Comparison of ENCODE assay signal across 1 cellular context in genomic region chr17:50630524-50631194, GRCh38.
TF ChIP-seq lines count a peak whose summit lies in the region.

No MANE protein-coding gene starts in this region.

TF ChIP-seq in HepG2, 621 proteins besides CTCF, POLR2A, EP300 and RAD21 (continued from another document and continues in another):
- TF ChIP-seq ZBTB10 (CRISPR knock-in tag; IDR thresholded peaks at IDR 0.05; ENCODE audit: borderline replicate concordance) (no peak), ZBTB34 (CRISPR knock-in tag; IDR thresholded peaks at IDR 0.05) (no peak), CHCHD3 (CRISPR knock-in tag; IDR thresholded peaks at IDR 0.05) (no peak), ZNF576 (CRISPR knock-in tag; IDR thresholded peaks at IDR 0.05) (no peak), GATAD1 (CRISPR knock-in tag; IDR thresholded peaks at IDR 0.05) (0 out of 2 replicates have a peak, but pooled peaks have one; percentile 47), GTF2F1 (IDR thresholded peaks at IDR 0.05; ENCODE audit: low read length) (no peak), ZNF44 (CRISPR knock-in tag; IDR thresholded peaks at IDR 0.05) (no peak), ZNF879 (CRISPR knock-in tag; IDR thresholded peaks at IDR 0.05) (no peak), ATF7 (IDR thresholded peaks at IDR 0.05) (no peak), ATF7 (CRISPR knock-in tag; IDR thresholded peaks at IDR 0.05) (no peak), ZFP62 (CRISPR knock-in tag; IDR thresholded peaks at IDR 0.05) (no peak), BCLAF1 (IDR thresholded peaks at IDR 0.05) (no peak), ZNF101 (CRISPR knock-in tag; IDR thresholded peaks at IDR 0.05; ENCODE audit: borderline replicate concordance, low read depth) (no peak), MATR3 (CRISPR knock-in tag; IDR thresholded peaks at IDR 0.05) (no peak), KAT7 (CRISPR knock-in tag; IDR thresholded peaks at IDR 0.05; ENCODE audit: borderline replicate concordance) (no peak), ZNF775 (CRISPR knock-in tag; IDR thresholded peaks at IDR 0.05; ENCODE audit: borderline replicate concordance) (no peak), ZNF768 (CRISPR knock-in tag; IDR thresholded peaks at IDR 0.05) (peak; percentile 28; the same call in 1 of the 2 replicates), MIER3 (CRISPR knock-in tag; IDR thresholded peaks at IDR 0.05; ENCODE audit: borderline replicate concordance) (peak; percentile 74; the same call in 1 of the 2 replicates), GRHL1 (CRISPR knock-in tag; conservative IDR thresholded peaks at IDR 0.05) (no peak), DNMT1 (CRISPR knock-in tag; IDR thresholded peaks at IDR 0.05) (no peak), PITX1 (CRISPR knock-in tag; IDR thresholded peaks at IDR 0.05) (peak; percentile 13; the same call in 1 of the 2 replicates), KLF12 (CRISPR knock-in tag; IDR thresholded peaks at IDR 0.05; ENCODE audit: borderline replicate concordance) (no peak), PCBP1 (IDR thresholded peaks at IDR 0.05; ENCODE audit: borderline replicate concordance, low read depth, low read length) (no peak), HMGXB3 (CRISPR knock-in tag; IDR thresholded peaks at IDR 0.05; ENCODE audit: borderline replicate concordance) (no peak), MTF1 (CRISPR knock-in tag; IDR thresholded peaks at IDR 0.05) (no peak), SMARCC2 (IDR thresholded peaks at IDR 0.05) (no peak), AFF4 (CRISPR knock-in tag; IDR thresholded peaks at IDR 0.05) (no peak; the same call in 1 of the 2 replicates), IKZF5 (CRISPR knock-in tag; IDR thresholded peaks at IDR 0.05) (peak; percentile 71; the same call in 1 of the 2 replicates), ZBTB49 (CRISPR knock-in tag; IDR thresholded peaks at IDR 0.05; ENCODE audit: borderline replicate concordance) (peak; percentile 21; the same call in 1 of the 2 replicates), ZBTB1 (CRISPR knock-in tag; IDR thresholded peaks at IDR 0.05; ENCODE audit: borderline replicate concordance) (no peak), FLYWCH1 (CRISPR knock-in tag; IDR thresholded peaks at IDR 0.05) (no peak), NR2F1 (CRISPR knock-in tag; IDR thresholded peaks at IDR 0.05) (no peak), ZNF282 (IDR thresholded peaks at IDR 0.05; ENCODE audit: partially characterized antibody) (no peak), TAF1 (CRISPR knock-in tag; IDR thresholded peaks at IDR 0.05) (no peak), FOXO4 (CRISPR knock-in tag; conservative IDR thresholded peaks at IDR 0.05) (no peak), ZNF510 (CRISPR knock-in tag; IDR thresholded peaks at IDR 0.05; ENCODE audit: low read depth) (no peak)
